Comparison of ENCODE assay signal across 23 cellular contexts in the genomic region with DNA sequence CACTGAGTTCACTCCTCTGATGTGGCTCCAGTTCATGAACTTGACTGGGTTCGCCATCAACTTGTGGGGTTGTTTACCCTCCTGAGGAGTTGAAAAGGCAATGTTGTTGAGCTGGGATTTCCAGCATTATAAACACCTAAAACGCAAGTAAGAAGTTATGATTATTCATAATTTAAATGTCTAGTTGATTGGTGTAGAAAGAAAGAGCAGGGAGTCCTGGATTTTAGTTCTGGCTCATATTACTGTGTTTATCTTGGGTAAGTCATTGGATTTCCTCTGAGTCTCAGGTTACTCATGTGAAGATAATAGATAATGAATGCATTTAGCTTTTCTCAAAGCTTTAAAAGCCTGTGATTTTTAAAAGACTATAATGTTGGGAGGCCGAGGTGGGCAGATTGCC.
DNase-seq lines count a peak whose midpoint lies in the region; ATAC-seq and TF ChIP-seq lines count a peak whose summit lies in the region.
"Had no signal": no experiment of that assay in that cellular context is flagged by ENCODE, and none has a peak within 500 bp of the region (broad histone marks: within the 10 kb centered on the region; RNA-seq: fewer than 3 reads in every experiment).

No MANE protein-coding gene starts in this region.

- TF ChIP-seq CTCF in RWPE1 (conservative IDR thresholded peaks at IDR 0.05; ENCODE audit: low read depth) (no peak), A673 (conservative IDR thresholded peaks at IDR 0.05; ENCODE audit: low read depth, low read length) (no peak), prostate gland (IDR thresholded peaks at IDR 0.05) (no peak)

- CTCF ChIA-PET in HEK293T (lab: Yijun Ruan, JAX) = no interaction called here
- CTCF ChIA-PET in RWPE1 (lab: Yijun Ruan, JAX) = no interaction called here
- CTCF ChIA-PET in A673 (lab: Charles Lee) = no interaction called here

- H3K4me1 ChIP-seq in ACC112 (ENCODE audit: control insufficient read depth, insufficient read depth, low read length, unreplicated experiment) (peaks cover 45% of the 10 kb centered on the region), A673 (ENCODE audit: insufficient read depth, low read length, poor library complexity, severe bottlenecking) (no peaks in the 10 kb centered on the region), prostate gland (replicated peaks) (no peaks in the 10 kb centered on the region)
- H3K4me1 ChIP-seq: colonic mucosa, psoas muscle had no signal

- H3K27ac ChIP-seq in ACC112 (ENCODE audit: low read depth, low read length) (0 out of 2 replicates have a peak overlapping the region, but pooled peaks have one; percentile 4), RWPE1 (peak overlapping the region; percentile 52), epithelial cell of prostate (peak overlapping the region; percentile 94), A673 (ENCODE audit: low read depth, low read length, poor library complexity, severe bottlenecking) (no peak overlapping the region), prostate gland (no peak overlapping the region)
- H3K27ac ChIP-seq: colonic mucosa, hepatocyte, psoas muscle, SK-N-MC, thoracic aorta, WERI-Rb-1 had no signal

- H3K79me2 ChIP-seq in ACC112 (ENCODE audit: control insufficient read depth, insufficient read depth, low read length, unreplicated experiment) = no peaks in the 10 kb centered on the region
- H3K79me2 ChIP-seq: hepatocyte had no signal

- no peak for ATAC-seq in HG03571 (IDR thresholded peaks at IDR 0.05; ENCODE audit: unreplicated experiment)
- ATAC-seq: activated naive CD4-positive, alpha-beta T cell treated with anti-CD3 and anti-CD28 coated beads, Interleukin-2, amount 50 U/mL, for 72 hours; activated T-helper 17 cell treated with anti-CD3 and anti-CD28 coated beads, Interleukin-2, amount 50 U/mL, for 72 hours; psoas muscle; stimulated activated memory B cell treated with anti-CD40 and anti-IgM and Interleukin-4, amounts not matched to agents 10 μg/mL and 1 μg/mL and 100 μg/mL, for 72 hours had no signal

- H3K27me3 ChIP-seq in ACC112 (ENCODE audit: insufficient read depth, low read length) (no peaks in the 10 kb centered on the region), A673 (replicated peaks; ENCODE audit: insufficient read depth, low read depth, low read length, poor library complexity) (no peaks in the 10 kb centered on the region), prostate gland (replicated peaks; ENCODE audit: insufficient read depth) (no peaks in the 10 kb centered on the region)
- H3K27me3 ChIP-seq: colonic mucosa, hepatocyte had no signal

- peak; percentile 5 for DNase-seq in HEK293T (ENCODE audit: extremely low spot score)
- DNase-seq in RWPE1 (ENCODE audit: low spot score) = peak; percentile 9
- peak; percentile 48 for DNase-seq in epithelial cell of prostate (ENCODE audit: low read depth, low spot score)
- no peak for DNase-seq in A673 (ENCODE audit: low spot score)
- no peak for DNase-seq in prostate gland (ENCODE audit: low spot score)
- DNase-seq in mesenteric fat pad (ENCODE audit: low spot score) = no peak
- DNase-seq: activated CD4-positive, alpha-beta T cell treated with anti-CD3 and anti-CD28 coated beads, Interleukin-2, amount 10 ng/mL, durations not matched to agents 7 days and 5 days; colonic mucosa; EL; immature natural killer cell; NCI-H146; NCI-H2227 treated with DMSO at 0.1 percent for 48 hours; psoas muscle; stimulated activated CD4-positive, alpha-beta T cell treated with anti-CD3 and anti-CD28 coated beads, Interleukin-2, amount 100 ng/mL, for 24 hours; WERI-Rb-1 had no signal

- H3K4me3 ChIP-seq in ACC112 (ENCODE audit: low read depth, low read length) = no peak overlapping the region
- no peak overlapping the region for H3K4me3 ChIP-seq in A673 (ENCODE audit: low read depth, low read length, poor library complexity, severe bottlenecking)
- no peak overlapping the region for H3K4me3 ChIP-seq in prostate gland
- H3K4me3 ChIP-seq: colonic mucosa, hepatocyte, psoas muscle, SK-N-MC, thoracic aorta had no signal

- intact Hi-C loops in A673 (cut with micrococcal nuclease; ENCODE audit: unreplicated experiment) = no loop called here
- intact Hi-C loops in prostate gland (cut with DNase I) = no loop called here

- POLR2A ChIA-PET in HEK293T (lab: Yijun Ruan, JAX) = no interaction called here
- POLR2A ChIA-PET in RWPE1 (lab: Yijun Ruan, JAX; ENCODE audit: low non-redundant PET) = no interaction called here
- POLR2A ChIA-PET in A673 (lab: Charles Lee; ENCODE audit: low non-redundant PET) = no interaction called here

- H2AFZ ChIP-seq in ACC112 (ENCODE audit: low read length, unreplicated experiment) = no peak overlapping the region
- H2AFZ ChIP-seq: hepatocyte had no signal

- BruUV-seq in A673 (replicated peaks; lab: Mats Ljungman, UMichigan) = no TSS peak

- H3K9me3 ChIP-seq in A673 (ENCODE audit: low read depth, low read length, poor library complexity, severe bottlenecking) (no peaks in the 10 kb centered on the region), prostate gland (no peaks in the 10 kb centered on the region)
- H3K9me3 ChIP-seq: colonic mucosa, psoas muscle, thoracic aorta had no signal

- 62% methylated on average over 3 of the region's 3 CpGs for WGBS in prostate gland

- no peaks in the 10 kb centered on the region for H3K36me3 ChIP-seq in ACC112 (ENCODE audit: insufficient read depth, low read length)
- no peaks in the 10 kb centered on the region for H3K36me3 ChIP-seq in A673 (ENCODE audit: insufficient read depth, low read length, poor library complexity, severe bottlenecking)
- H3K36me3 ChIP-seq in prostate gland = no peaks in the 10 kb centered on the region
- H3K36me3 ChIP-seq: colonic mucosa, thoracic aorta, WERI-Rb-1 had no signal

- no peak for TF ChIP-seq POLR2A in prostate gland (IDR thresholded peaks at IDR 0.05)

TF ChIP-seq in HEK293T, 16 proteins besides CTCF, POLR2A, EP300 and RAD21:
- no peak for TF ChIP-seq TARDBP (IDR thresholded peaks at IDR 0.05)
- no peak for TF ChIP-seq ZNF384 (IDR thresholded peaks at IDR 0.05)
TF ChIP-seq in HEK293T: peak in this region for 0.

Comparison
In these comparisons a context has a peak if more than half of its experiments do, and no peak if none do; other contexts are left out.
1. H3K27ac ChIP-seq: peak in ACC112 (single experiment), RWPE1 (single experiment) and epithelial cell of prostate (single experiment); none in A673 (single experiment) and prostate gland (0 of 2).
2. DNase-seq: peak in HEK293T (single experiment), RWPE1 (single experiment) and epithelial cell of prostate (single experiment); none in A673 (single experiment), prostate gland (single experiment) and mesenteric fat pad (single experiment).